1 cellular context compared by ENCODE assay signal in genomic region chr2:69012310-69013122, GRCh38.
TF ChIP-seq lines count a peak whose summit lies in the region.

No MANE protein-coding gene starts in this region.

TF ChIP-seq in K562, 482 proteins besides CTCF, POLR2A, EP300 and RAD21:
- TF ChIP-seq VEZF1 (CRISPR knock-in tag; IDR thresholded peaks at IDR 0.05) = peak; percentile 91
- TF ChIP-seq, protein P1, sequence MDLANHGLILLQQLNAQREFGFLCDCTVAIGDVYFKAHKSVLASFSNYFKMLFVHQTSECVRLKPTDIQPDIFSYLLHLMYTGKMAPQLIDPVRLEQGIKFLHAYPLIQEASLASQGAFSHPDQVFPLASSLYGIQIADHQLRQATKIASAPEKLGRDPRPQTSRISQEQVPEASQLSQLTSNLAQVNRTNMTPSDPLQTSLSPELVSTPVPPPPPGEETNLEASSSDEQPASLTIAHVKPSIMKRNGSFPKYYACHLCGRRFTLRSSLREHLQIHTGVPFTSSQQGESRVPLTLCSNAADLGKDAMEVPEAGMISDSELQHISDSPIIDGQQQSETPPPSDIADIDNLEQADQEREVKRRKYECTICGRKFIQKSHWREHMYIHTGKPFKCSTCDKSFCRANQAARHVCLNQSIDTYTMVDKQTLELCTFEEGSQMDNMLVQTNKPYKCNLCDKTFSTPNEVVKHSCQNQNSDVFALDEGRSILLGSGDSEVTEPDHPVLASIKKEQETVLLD (IDR thresholded peaks at IDR 0.05) = peak; percentile 66; the same call in 1 of the 2 replicates
- TF ChIP-seq JUND (IDR thresholded peaks at IDR 0.05; ENCODE audit: borderline replicate concordance, low read depth, low read length) = peak; percentile 73; the same call in 1 of the 2 replicates
- TF ChIP-seq JUND (tag; IDR thresholded peaks at IDR 0.05; ENCODE audit: borderline replicate concordance, low read depth, low read length) = peak; percentile 64; the same call in 2 of the 3 replicates
- TF ChIP-seq HDAC1 (IDR thresholded peaks at IDR 0.05) = peak in 1 of 2 experiments; percentile 35; a peak in 1 of 4 replicates
- TF ChIP-seq ATF3 (IDR thresholded peaks at IDR 0.05) = peak; percentile 79
- TF ChIP-seq ATF3 (CRISPR knock-in tag; conservative IDR thresholded peaks at IDR 0.05) = no peak
- TF ChIP-seq ZBTB7A (IDR thresholded peaks at IDR 0.05; ENCODE audit: borderline replicate concordance, control insufficient read depth, low read depth, low read length) = peak; percentile 49; the same call in 1 of the 2 replicates
- TF ChIP-seq FOXP1 (CRISPR knock-in tag; IDR thresholded peaks at IDR 0.05) = no peak
- TF ChIP-seq SRF (CRISPR knock-in tag; IDR thresholded peaks at IDR 0.05) = 0 out of 4 replicates have a peak, but pooled peaks of 1 of the 2 experiments have one; percentile 24
- peak; percentile 13; the same call in 1 of the 2 replicates for TF ChIP-seq STAG1 (CRISPR knock-in tag; IDR thresholded peaks at IDR 0.05; ENCODE audit: borderline replicate concordance)
- TF ChIP-seq SMC3 (conservative IDR thresholded peaks at IDR 0.05; ENCODE audit: insufficient read depth, low read depth, low read length) = 0 out of 2 replicates have a peak, but pooled peaks have one; percentile 37
- no peak for TF ChIP-seq CSDE1 (IDR thresholded peaks at IDR 0.05)
- TF ChIP-seq, protein P2, sequence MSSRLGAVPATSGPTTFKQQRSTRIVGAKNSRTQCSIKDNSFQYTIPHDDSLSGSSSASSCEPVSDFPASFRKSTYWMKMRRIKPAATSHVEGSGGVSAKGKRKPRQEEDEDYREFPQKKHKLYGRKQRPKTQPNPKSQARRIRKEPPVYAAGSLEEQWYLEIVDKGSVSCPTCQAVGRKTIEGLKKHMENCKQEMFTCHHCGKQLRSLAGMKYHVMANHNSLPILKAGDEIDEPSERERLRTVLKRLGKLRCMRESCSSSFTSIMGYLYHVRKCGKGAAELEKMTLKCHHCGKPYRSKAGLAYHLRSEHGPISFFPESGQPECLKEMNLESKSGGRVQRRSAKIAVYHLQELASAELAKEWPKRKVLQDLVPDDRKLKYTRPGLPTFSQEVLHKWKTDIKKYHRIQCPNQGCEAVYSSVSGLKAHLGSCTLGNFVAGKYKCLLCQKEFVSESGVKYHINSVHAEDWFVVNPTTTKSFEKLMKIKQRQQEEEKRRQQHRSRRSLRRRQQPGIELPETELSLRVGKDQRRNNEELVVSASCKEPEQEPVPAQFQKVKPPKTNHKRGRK (tag; IDR thresholded peaks at IDR 0.05) = peak; percentile 70
- TF ChIP-seq MTA1 (IDR thresholded peaks at IDR 0.05; ENCODE audit: borderline replicate concordance) = 0 out of 2 replicates have a peak, but pooled peaks have one; percentile 27
- 0 out of 2 replicates have a peak, but pooled peaks have one; percentile 20 for TF ChIP-seq CREM (IDR thresholded peaks at IDR 0.05; ENCODE audit: low read depth)
- peak in 1 of 2 experiments; percentile 40; a peak in 1 of 4 replicates for TF ChIP-seq MNT (conservative IDR thresholded peaks at IDR 0.05)
- TF ChIP-seq TRIM28 (IDR thresholded peaks at IDR 0.05) = no peak
- no peak for TF ChIP-seq NR2C1 (IDR thresholded peaks at IDR 0.05)
- peak; percentile 52; the same call in 1 of the 2 replicates for TF ChIP-seq NR2C1 (tag; IDR thresholded peaks at IDR 0.05)
- peak; percentile 63 for TF ChIP-seq EGR1 (conservative IDR thresholded peaks at IDR 0.05)
- TF ChIP-seq GATAD2B (IDR thresholded peaks at IDR 0.05; ENCODE audit: borderline replicate concordance) = peak; percentile 63; the same call in 1 of the 2 replicates
- TF ChIP-seq KLF16 (IDR thresholded peaks at IDR 0.05) = peak; percentile 22; the same call in 1 of the 2 replicates
- TF ChIP-seq CXXC5 (CRISPR knock-in tag; IDR thresholded peaks at IDR 0.05) = peak; percentile 45; the same call in 1 of the 2 replicates
- no peak for TF ChIP-seq ZNF133 (CRISPR knock-in tag; IDR thresholded peaks at IDR 0.05)
- 0 out of 2 replicates have a peak, but pooled peaks have one; percentile 10 for TF ChIP-seq JUNB (CRISPR knock-in tag; conservative IDR thresholded peaks at IDR 0.05)
- TF ChIP-seq CTCFL (IDR thresholded peaks at IDR 0.05; ENCODE audit: borderline replicate concordance, insufficient read depth, low read depth, low read length, poor library complexity, severe bottlenecking) = peak; percentile 30
- TF ChIP-seq DPF2 (IDR thresholded peaks at IDR 0.05) = peak; percentile 32; the same call in 1 of the 2 replicates
- TF ChIP-seq ZNF408 (CRISPR knock-in tag; IDR thresholded peaks at IDR 0.05; ENCODE audit: low read depth) = no peak
- TF ChIP-seq PHF21A (IDR thresholded peaks at IDR 0.05; ENCODE audit: borderline replicate concordance, low read depth) = 0 out of 2 replicates have a peak, but pooled peaks have one; percentile 16
- no peak for TF ChIP-seq U2AF1 (optimal IDR thresholded peaks at IDR 0.05; ENCODE audit: low read depth, low read length)
- no peak for TF ChIP-seq ZNF354B (CRISPR knock-in tag; IDR thresholded peaks at IDR 0.05)
- 0 out of 2 replicates have a peak, but pooled peaks have one; percentile 20 for TF ChIP-seq LCOR (CRISPR knock-in tag; IDR thresholded peaks at IDR 0.05)
- peak; percentile 24; the same call in 1 of the 2 replicates for TF ChIP-seq CTBP1 (IDR thresholded peaks at IDR 0.05; ENCODE audit: borderline replicate concordance)
- TF ChIP-seq EWSR1 (IDR thresholded peaks at IDR 0.05; ENCODE audit: borderline replicate concordance, low read depth, partially characterized antibody) = no peak
- peak; percentile 78 for TF ChIP-seq FOSL1 (tag; conservative IDR thresholded peaks at IDR 0.05)
- 0 out of 2 replicates have a peak, but pooled peaks have one; percentile 17 for TF ChIP-seq HDAC2 (IDR thresholded peaks at IDR 0.05)
- TF ChIP-seq MAZ (CRISPR knock-in tag; conservative IDR thresholded peaks at IDR 0.05 in 1 of 2, IDR thresholded peaks at IDR 0.05 in 1 of 2) = 0 out of 4 replicates have a peak, but pooled peaks have one; percentile 22 to 29
- peak; percentile 94 for TF ChIP-seq SAFB (IDR thresholded peaks at IDR 0.05; ENCODE audit: borderline replicate concordance, low read depth, low read length)
